Comparison of ENCODE assay signal across 1 cellular context in genomic region chr3:170410428-170411029, GRCh38.
TF ChIP-seq lines count a peak whose summit lies in the region.

No MANE protein-coding gene starts in this region.

TF ChIP-seq in GM23338, 12 proteins besides CTCF, POLR2A, EP300 and RAD21 (continued from another document):
- no peak for TF ChIP-seq ZNF462 (CRISPR knock-in tag; IDR thresholded peaks at IDR 0.05)
- TF ChIP-seq EZH2phosphoT487 (IDR thresholded peaks at IDR 0.05; ENCODE audit: unreplicated experiment), result no peak
- TF ChIP-seq ETS1 (IDR thresholded peaks at IDR 0.05), result no peak
TF ChIP-seq in GM23338: peak in this region for 0.
